In genomic region chr10:97999066-97999908, GRCh38 we compare ENCODE assay signal across 21 cellular contexts. TPM values are rescaled to one million over a fixed set of nuclear protein-coding genes. Genes with fewer than 3 reads are reported as not detected.
DNase-seq lines count a peak whose midpoint lies in the region; ATAC-seq and TF ChIP-seq lines count a peak whose summit lies in the region.
"Had no signal": no experiment of that assay in that cellular context is flagged by ENCODE, and none has a peak within 500 bp of the region (broad histone marks: within the 10 kb centered on the region; RNA-seq: fewer than 3 reads in every experiment).

No MANE protein-coding gene starts in this region.

- H3K9ac ChIP-seq in HCT116 (ENCODE audit: low read length) (no peak overlapping the region), MM.1S (ENCODE audit: low read length) (no peak overlapping the region)
- H3K9ac ChIP-seq: BLaER1 treated with 17β-estradiol and CSF1 and Interleukin-3, amounts not matched to agents 10 nM and 100 nM had no signal

- no peak overlapping the region for H3K4me3 Mint-ChIP-seq in stimulated activated memory B cell treated with anti-CD40 and anti-IgM and Interleukin-4, amounts not matched to agents 10 μg/mL and 1 μg/mL and 100 μg/mL, for 72 hours
- H3K4me3 Mint-ChIP-seq: CD4-positive, alpha-beta memory T cell had no signal

- H3K36me3 Mint-ChIP-seq in stimulated activated memory B cell treated with anti-CD40 and anti-IgM and Interleukin-4, amounts not matched to agents 10 μg/mL and 1 μg/mL and 100 μg/mL, for 72 hours: no peaks in the 10 kb centered on the region

- CTCF ChIA-PET in HCT116 (lab: Charles Lee): no interaction called here

- H4K20me1 ChIP-seq in HCT116 (ENCODE audit: insufficient read depth) (no peaks in the 10 kb centered on the region), hepatocyte (ENCODE audit: insufficient read depth, poor library complexity, severe bottlenecking) (no peaks in the 10 kb centered on the region), MM.1S (ENCODE audit: insufficient read depth, low read length) (no peaks in the 10 kb centered on the region)
- H4K20me1 ChIP-seq: BLaER1 treated with 17β-estradiol and CSF1 and Interleukin-3, amounts not matched to agents 10 nM and 100 nM had no signal

- intact Hi-C loops in HCT116 (cut with micrococcal nuclease): no loop called here

- RAD21 ChIA-PET in HCT116 (lab: Charles Lee; ENCODE audit: low non-redundant PET in 1 of 2, low total read pairs in 2 of 2, uncharacterized antibody in 2 of 2, unreplicated experiment in 2 of 2): no interaction called here

- H3K27me3 ChIP-seq in HCT116 (ENCODE audit: insufficient read depth, low read length) (peaks cover 14% of the 10 kb centered on the region), hepatocyte (peaks cover 5% of the 10 kb centered on the region), MM.1S (replicated peaks; ENCODE audit: insufficient read depth, low read length) (peaks cover 10% of the 10 kb centered on the region; the same call in 1 of the 2 replicates)
- H3K27me3 ChIP-seq: BLaER1 treated with 17β-estradiol and CSF1 and Interleukin-3, amounts not matched to agents 10 nM and 100 nM; Peyer's patch had no signal

- H3K4me1 Mint-ChIP-seq in stimulated activated memory B cell treated with anti-CD40 and anti-IgM and Interleukin-4, amounts not matched to agents 10 μg/mL and 1 μg/mL and 100 μg/mL, for 72 hours: no peaks in the 10 kb centered on the region
- H3K4me1 Mint-ChIP-seq: CD4-positive, alpha-beta memory T cell had no signal

- no peak for TF ChIP-seq RAD21 in HCT116 (IDR thresholded peaks at IDR 0.05; ENCODE audit: low read depth)

- ATAC-seq in HCT116: peak; percentile 42; the same call in 1 of the 2 replicates
- ATAC-seq in stimulated activated memory B cell treated with anti-CD40 and anti-IgM and Interleukin-4, amounts not matched to agents 10 μg/mL and 1 μg/mL and 100 μg/mL, for 72 hours: peak; percentile 43

- WGBS in hepatocyte (ENCODE audit: low lambda C conversion rate, missing lambda C conversion rate): 66% methylated on average over 10 of the region's 10 CpGs

- H3K27me3 Mint-ChIP-seq in stimulated activated memory B cell treated with anti-CD40 and anti-IgM and Interleukin-4, amounts not matched to agents 10 μg/mL and 1 μg/mL and 100 μg/mL, for 72 hours: peaks cover 11% of the 10 kb centered on the region

- H3F3A ChIP-seq in MM.1S (ENCODE audit: insufficient read depth, low read length): no peaks in the 10 kb centered on the region

- POLR2A ChIA-PET in HCT116 (lab: Charles Lee): no interaction called here

- BruUV-seq in HCT116 (replicated peaks; lab: Mats Ljungman, UMichigan): no TSS peak

- no peak overlapping the region for H3K27ac Mint-ChIP-seq in stimulated activated memory B cell treated with anti-CD40 and anti-IgM and Interleukin-4, amounts not matched to agents 10 μg/mL and 1 μg/mL and 100 μg/mL, for 72 hours
- H3K27ac Mint-ChIP-seq: CD4-positive, alpha-beta memory T cell had no signal

- no peaks in the 10 kb centered on the region for H3K79me2 ChIP-seq in HCT116 (ENCODE audit: insufficient read depth, low read length)
- H3K79me2 ChIP-seq in hepatocyte: no peaks in the 10 kb centered on the region
- H3K79me2 ChIP-seq in MM.1S (ENCODE audit: low read length): no peaks in the 10 kb centered on the region

- no peak for TF ChIP-seq POLR2A in HCT116 (IDR thresholded peaks at IDR 0.05; ENCODE audit: borderline replicate concordance, extremely low read depth, insufficient read depth, insufficient read length)

- TF ChIP-seq CTCF in HCT116 (IDR thresholded peaks at IDR 0.05 in 2 of 3, conservative IDR thresholded peaks at IDR 0.05 in 1 of 3; ENCODE audit: borderline replicate concordance in 1 of 3, insufficient read depth in 1 of 3, low read depth in 2 of 3, low read length in 2 of 3): no peak
- no peak for TF ChIP-seq CTCF in hepatocyte (IDR thresholded peaks at IDR 0.05; ENCODE audit: poor library complexity)
- TF ChIP-seq CTCF in MM.1S (IDR thresholded peaks at IDR 0.05; ENCODE audit: low read length): no peak

- H3K9me3 Mint-ChIP-seq in stimulated activated memory B cell treated with anti-CD40 and anti-IgM and Interleukin-4, amounts not matched to agents 10 μg/mL and 1 μg/mL and 100 μg/mL, for 72 hours: peaks cover 9% of the 10 kb centered on the region

- H3K36me3 ChIP-seq in HCT116 (ENCODE audit: control insufficient read depth in 1 of 2, insufficient read depth in 2 of 2, low read length in 2 of 2): no peaks in the 10 kb centered on the region
- no peaks in the 10 kb centered on the region for H3K36me3 ChIP-seq in hepatocyte (replicated peaks; ENCODE audit: insufficient read depth, low read depth)
- H3K36me3 ChIP-seq in MM.1S (replicated peaks; ENCODE audit: insufficient read depth, low read length): no peaks in the 10 kb centered on the region
- H3K36me3 ChIP-seq: BLaER1 treated with 17β-estradiol and CSF1 and Interleukin-3, amounts not matched to agents 10 nM and 100 nM; Peyer's patch; SJCRH30 had no signal

- H3K27ac ChIP-seq in HCT116 (ENCODE audit: low read depth, low read length) (no peak overlapping the region), hepatocyte (no peak overlapping the region), MM.1S (ENCODE audit: low read length) (no peak overlapping the region)
- H3K27ac ChIP-seq: BLaER1 treated with 17β-estradiol and CSF1 and Interleukin-3, amounts not matched to agents 10 nM and 100 nM; Peyer's patch; SJCRH30 had no signal

- DNase-seq in HCT116 (ENCODE audit: low read depth, low spot score) (no peak), M059J (ENCODE audit: low read depth) (peak; percentile 1), islet precursor cell (peak; percentile 74), hepatocyte (ENCODE audit: low spot score) (no peak), MM.1S (no peak), NCI-H2081 (lab: John Stamatoyannopoulos, UW) (no peak)
- DNase-seq: ACHN; Caco-2; CD4-positive, alpha-beta memory T cell; DMS 273 treated with DMSO at 0.1 percent for 48 hours; HCEC 1CT; KBM-7; NCI-H1105; NCI-H146; NCI-H2029; NCI-H524 treated with DMSO at 0.1 percent for 48 hours; Peyer's patch had no signal

- no peaks in the 10 kb centered on the region for H3K4me1 ChIP-seq in HCT116 (ENCODE audit: control insufficient read depth in 1 of 2, insufficient read depth in 2 of 2, low read length in 2 of 2)
- no peaks in the 10 kb centered on the region for H3K4me1 ChIP-seq in hepatocyte (ENCODE audit: insufficient read depth)
- H3K4me1 ChIP-seq in MM.1S (ENCODE audit: low read length): no peaks in the 10 kb centered on the region
- H3K4me1 ChIP-seq: Caco-2, Peyer's patch, SJCRH30 had no signal

- no peaks in the 10 kb centered on the region for H3K9me3 ChIP-seq in HCT116 (ENCODE audit: control insufficient read depth in 1 of 2, insufficient read depth in 1 of 2, low read depth in 1 of 2, low read length in 2 of 2)
- no peaks in the 10 kb centered on the region for H3K9me3 ChIP-seq in hepatocyte (ENCODE audit: low read depth)
- H3K9me3 ChIP-seq in MM.1S (replicated peaks; ENCODE audit: insufficient read depth, low read length): no peaks in the 10 kb centered on the region
- H3K9me3 ChIP-seq: SJCRH30 had no signal

- H2AFZ ChIP-seq in HCT116 (ENCODE audit: low read depth, low read length, poor library complexity, severe bottlenecking) (no peak overlapping the region), hepatocyte (no peak overlapping the region), MM.1S (ENCODE audit: low read length) (no peak overlapping the region)

- H3K9me2 ChIP-seq in HCT116 (ENCODE audit: insufficient read depth) (no peaks in the 10 kb centered on the region), hepatocyte (replicated peaks; ENCODE audit: insufficient read depth) (no peaks in the 10 kb centered on the region), MM.1S (replicated peaks; ENCODE audit: insufficient read depth, low read length) (no peaks in the 10 kb centered on the region)

- H3K4me2 ChIP-seq in HCT116 (ENCODE audit: low read length): no peak overlapping the region
- no peak overlapping the region for H3K4me2 ChIP-seq in hepatocyte
- no peak overlapping the region for H3K4me2 ChIP-seq in MM.1S (ENCODE audit: low read depth, low read length)
- H3K4me2 ChIP-seq: BLaER1 treated with 17β-estradiol and CSF1 and Interleukin-3, amounts not matched to agents 10 nM and 100 nM had no signal

- H3K4me3 ChIP-seq in HCT116 (replicated peaks in 1 of 2; ENCODE audit: low read depth in 1 of 2, low read length in 2 of 2) (no peak overlapping the region), hepatocyte (no peak overlapping the region), MM.1S (ENCODE audit: low read length) (no peak overlapping the region)
- H3K4me3 ChIP-seq: BLaER1 treated with 17β-estradiol and CSF1 and Interleukin-3, amounts not matched to agents 10 nM and 100 nM; Peyer's patch; SJCRH30 had no signal

TF ChIP-seq in HCT116, 20 proteins besides CTCF, POLR2A, EP300 and RAD21:
- TF ChIP-seq REST (IDR thresholded peaks at IDR 0.05; ENCODE audit: low read depth): peak; percentile 38
- no peak for TF ChIP-seq SRF (IDR thresholded peaks at IDR 0.05; ENCODE audit: low read depth)

RNA-seq across cellular contexts. Expression of gene CRTAC1, which starts 31.1 kb away (rescaled TPM):
- total RNA-seq in HCT116 (2021; ENCODE audit: unreplicated experiment) (0.20 TPM), hepatocyte (0.47 and 0.84 TPM in 2 replicates)
- 0.02 TPM in 1 of 2 replicates, not detected in the other for polyA plus RNA-seq in HCT116 (2012)
- total RNA-seq in M059J (2014; rRNA removed; shearing (Covaris generic)): not detected in 2 replicates
- polyA plus RNA-seq in hepatocyte: 0.76 and 1.6 TPM in 2 replicates
- total RNA-seq: Caco-2; CD4-positive, alpha-beta memory T cell; OCI-LY7; SJCRH30 had no signal
- polyA plus RNA-seq: CD4-positive, alpha-beta memory T cell had no signal

Comparison
In these comparisons a context has a peak if more than half of its experiments do, and no peak if none do; other contexts are left out.
1. DNase-seq: peak in M059J (single experiment) and islet precursor cell (single experiment); none in HCT116 (single experiment), hepatocyte (single experiment), MM.1S (single experiment) and NCI-H2081 (0 of 2).